ENCODE assay signal across 8 cellular contexts in the genomic region with DNA sequence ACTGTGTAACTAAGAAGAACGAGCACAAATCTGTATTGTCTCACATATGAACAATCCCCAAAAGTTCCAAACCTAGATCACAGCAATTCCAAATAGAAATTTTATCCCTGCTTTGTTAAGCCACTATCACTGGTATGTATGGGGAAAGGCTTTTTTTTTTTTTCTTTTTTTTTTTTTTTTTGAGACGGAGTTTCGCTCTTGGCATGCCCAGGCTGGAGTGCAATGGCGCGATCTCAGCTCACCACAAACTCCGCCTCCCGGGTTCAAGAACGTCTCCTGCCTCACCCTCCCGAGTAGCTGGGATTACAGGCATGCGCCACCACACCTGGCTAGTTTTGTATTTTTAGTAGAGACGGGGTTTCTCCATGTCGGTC. TPM values are rescaled to one million over a fixed set of nuclear protein-coding genes. Genes with fewer than 3 reads are reported as not detected.
A peak's percentile ranks its signal among the peaks of the same experiment; 100 is the strongest.
DNase-seq lines count a peak whose midpoint lies in the region; ATAC-seq lines count a peak whose summit lies in the region.
"Not testable (repeated sequence)": the region's sequence is repeated elsewhere in the genome, so short reads cannot be mapped to it uniquely, and the experiment has no call there.

No MANE protein-coding gene starts in this region.

- WGBS in trophoblast cell (ENCODE audit: extremely low coverage, insufficient coverage, insufficient read length), result no CpG with 5 or more reads among the region's 12 CpGs
- WGBS in thymus, result 12% methylated on average over 12 of the region's 12 CpGs

- not testable (repeated sequence) for H3K79me1 ChIP-seq in trophoblast cell (ENCODE audit: low read length)

- not testable (repeated sequence) for H3K18ac ChIP-seq in trophoblast cell (ENCODE audit: low read length)

- H3K27ac Mint-ChIP-seq in activated naive CD4-positive, alpha-beta T cell treated with anti-CD3 and anti-CD28 coated beads, Interleukin-2, amount 50 U/mL, for 72 hours, result peak overlapping the region; percentile 96 to 99

- peak in 1 of 2 donors; percentile 15 for ATAC-seq in activated naive CD4-positive, alpha-beta T cell treated with anti-CD3 and anti-CD28 coated beads, Interleukin-2, amount 50 U/mL, for 72 hours
- peak; percentile 29 for ATAC-seq in left colon

- H3K27ac ChIP-seq in HUES6 (ENCODE audit: low read depth, low read length); thymus (ENCODE audit: low read depth): not testable (repeated sequence)
- peak overlapping the region; percentile 93 for H3K27ac ChIP-seq in epithelial cell of prostate
- H3K27ac ChIP-seq in trophoblast cell (ENCODE audit: low read depth, low read length), result peak overlapping the region; percentile 80

- H3K4ac ChIP-seq in trophoblast cell (ENCODE audit: low read depth, low read length), result peak overlapping the region; percentile 46

- H3K36me3 ChIP-seq in HUES6 (ENCODE audit: control insufficient read depth, insufficient read depth, low read length) (peaks cover 18% of the 10 kb centered on the region), thymus (ENCODE audit: control insufficient read depth, insufficient read depth) (peaks cover 10% of the 10 kb centered on the region)
- not testable (repeated sequence) for H3K36me3 ChIP-seq in trophoblast cell (ENCODE audit: control insufficient read depth in 1 of 2, insufficient read depth in 2 of 2, low read length in 2 of 2)

- H3K4me2 ChIP-seq in trophoblast cell (ENCODE audit: low read length), result peak overlapping the region; percentile 64

- intact Hi-C loops in left colon (cut with DNase I, micrococcal nuclease), result not testable (repeated sequence)

- not testable (repeated sequence) for H2AK5ac ChIP-seq in trophoblast cell (ENCODE audit: low read length)

- H3K79me2 ChIP-seq in trophoblast cell (ENCODE audit: control insufficient read depth, insufficient read depth, low read length, poor library complexity), result not testable (repeated sequence)

- DNase-seq in DMS53 (lab: John Stamatoyannopoulos, UW) (peak; percentile 57), SK-MEL-5 (ENCODE audit: low read depth, low spot score) (peak; percentile 7), trophoblast cell (peak; percentile 14 to 58)
- DNase-seq in activated naive CD4-positive, alpha-beta T cell treated with anti-CD3 and anti-CD28 coated beads, Interleukin-2, amount 50 U/mL, for 72 hours (ENCODE audit: low spot score in 2 of 2), result peak in 1 of 2 donors; percentile 20
- DNase-seq in epithelial cell of prostate (ENCODE audit: low read depth, low spot score); left colon: not testable (repeated sequence)

- peak overlapping the region; percentile 60 for H4K91ac ChIP-seq in trophoblast cell (ENCODE audit: low read depth, low read length)

- H3K9ac ChIP-seq in HUES6 (ENCODE audit: low read length), result peak overlapping the region; percentile 85
- H3K9ac ChIP-seq in trophoblast cell (ENCODE audit: low read length), result not testable (repeated sequence)

- peak overlapping the region; percentile 77 for H3K4me3 ChIP-seq in HUES6 (ENCODE audit: low read depth, low read length)
- H3K4me3 ChIP-seq in trophoblast cell (ENCODE audit: low read depth, low read length), result peak overlapping the region; percentile 87
- H3K4me3 ChIP-seq in thymus (ENCODE audit: low read length), result peak overlapping the region; percentile 87

- not testable (repeated sequence) for H3K23ac ChIP-seq in trophoblast cell (ENCODE audit: low read length)

- H3K14ac ChIP-seq in trophoblast cell (ENCODE audit: low read length), result peak overlapping the region; percentile 65

- peak overlapping the region; percentile 93 for H4K12ac ChIP-seq in trophoblast cell (ENCODE audit: low read depth, low read length)

- not testable (repeated sequence) for H3K27me3 ChIP-seq in HUES6 (ENCODE audit: control insufficient read depth, insufficient read depth, low read length); trophoblast cell (ENCODE audit: insufficient read depth, low read length); thymus (ENCODE audit: control insufficient read depth, insufficient read depth)

- H3K4me1 ChIP-seq in HUES6 (ENCODE audit: control insufficient read depth, insufficient read depth, low read length); trophoblast cell (ENCODE audit: control insufficient read depth in 1 of 2, insufficient read depth in 2 of 2, low read length in 2 of 2); thymus (ENCODE audit: control insufficient read depth, insufficient read depth, low read length): not testable (repeated sequence)

- not testable (repeated sequence) for H2BK12ac ChIP-seq in trophoblast cell (ENCODE audit: low read length)

- in situ Hi-C loops in SK-MEL-5 (cut with HindIII; ENCODE audit: low pct_unique_long_range_greater_than_20kb, low sequenced_read_pairs), result not testable (repeated sequence)

- H2AFZ ChIP-seq in trophoblast cell (ENCODE audit: insufficient read depth, low read length, poor library complexity), result peak overlapping the region; percentile 91

- H2BK5ac ChIP-seq in trophoblast cell (ENCODE audit: low read depth, low read length, poor library complexity), result not testable (repeated sequence)

- H2BK120ac ChIP-seq in trophoblast cell (ENCODE audit: insufficient read depth, low read length, poor library complexity), result not testable (repeated sequence)

- peak overlapping the region; percentile 99 for H4K8ac ChIP-seq in trophoblast cell (ENCODE audit: low read depth, low read length)

- not testable (repeated sequence) for H3K9me3 Mint-ChIP-seq in activated naive CD4-positive, alpha-beta T cell treated with anti-CD3 and anti-CD28 coated beads, Interleukin-2, amount 50 U/mL, for 72 hours

- H3K36me3 Mint-ChIP-seq in activated naive CD4-positive, alpha-beta T cell treated with anti-CD3 and anti-CD28 coated beads, Interleukin-2, amount 50 U/mL, for 72 hours, result peaks cover 11 to 38% of the 10 kb centered on the region in 2 donors

- H3K9me3 ChIP-seq in HUES6 (ENCODE audit: control insufficient read depth, insufficient read depth, low read depth, low read length); trophoblast cell (ENCODE audit: insufficient read depth, low read depth, low read length); thymus (ENCODE audit: control insufficient read depth): not testable (repeated sequence)

RNA-seq across cellular contexts. Expression of gene APTX, which starts 0.8 kb away (rescaled TPM):
- 38.2 and 39.0 TPM in 2 replicates for total RNA-seq in SK-MEL-5 (2014; rRNA removed; shearing (Covaris generic))
- polyA plus RNA-seq in SK-MEL-5 (2015; cell fraction: cytosol; rRNA removed), result 33.7 TPM in 2 replicates
- polyA plus RNA-seq in SK-MEL-5 (2015; cell fraction: nucleus; rRNA removed), result 52.4 and 55.5 TPM in 2 replicates
- 10 to 100 TPM; 50.7 to 53.9 TPM for total RNA-seq in activated naive CD4-positive, alpha-beta T cell treated with anti-CD3 and anti-CD28 coated beads, Interleukin-2, amount 50 U/mL, for 72 hours
- 10 to 100 TPM; 17.6 to 23.6 TPM for total RNA-seq in left colon
- 26.2 TPM in 2 replicates for polyA plus RNA-seq in trophoblast cell (2013)
- 44.6 TPM for polyA plus RNA-seq in thymus

RNA-seq across cellular contexts. Expression of gene DNAJA1, which starts 24.4 kb away (rescaled TPM):
- 138 and 152 TPM in 2 replicates for total RNA-seq in SK-MEL-5 (2014; rRNA removed; shearing (Covaris generic))
- polyA plus RNA-seq in SK-MEL-5 (2015; cell fraction: cytosol; rRNA removed), result 163 and 176 TPM in 2 replicates
- polyA plus RNA-seq in SK-MEL-5 (2015; cell fraction: nucleus; rRNA removed), result 59.2 and 62.9 TPM in 2 replicates
- total RNA-seq in activated naive CD4-positive, alpha-beta T cell treated with anti-CD3 and anti-CD28 coated beads, Interleukin-2, amount 50 U/mL, for 72 hours, result 100 to 1,000 TPM; 134 to 139 TPM
- 10 to 100 TPM; 56.7 to 75.9 TPM for total RNA-seq in left colon
- 235 and 242 TPM in 2 replicates for polyA plus RNA-seq in trophoblast cell (2013)
- polyA plus RNA-seq in thymus, result 86.5 TPM
